Comparison of ENCODE assay signal across 9 cellular contexts in genomic region chr18:24771300-24771699, GRCh38.
"Had no signal": no experiment of that assay in that cellular context is flagged by ENCODE, and none has a peak within 500 bp of the region (broad histone marks: within the 10 kb centered on the region; RNA-seq: fewer than 3 reads in every experiment).

No MANE protein-coding gene starts in this region.

- H3K36me3 ChIP-seq: HAP-1 had no signal

- H3K4me3 Mint-ChIP-seq: HFFc6 had no signal

- H3K27ac Mint-ChIP-seq: HFFc6 had no signal

- DNase-seq: GOT3, H7, HFFc6, KBM-7 had no signal

- H3K9ac ChIP-seq: GM23248, KMS-11 had no signal

- H3K4me2 ChIP-seq: KMS-11 had no signal

- H3K4me3 ChIP-seq: GM23248, HAP-1 had no signal

- H3K9me3 ChIP-seq: HAP-1 had no signal

- H2AFZ ChIP-seq: GM23248 had no signal

- FAIRE-seq: HepG2 had no signal

- H3K27ac ChIP-seq: GM23248, KMS-11 had no signal

- ATAC-seq: HCT116, HepG2 had no signal

- H3K4me1 ChIP-seq: HAP-1 had no signal
